ENCODE assay signal across 18 cellular contexts in the genomic region with DNA sequence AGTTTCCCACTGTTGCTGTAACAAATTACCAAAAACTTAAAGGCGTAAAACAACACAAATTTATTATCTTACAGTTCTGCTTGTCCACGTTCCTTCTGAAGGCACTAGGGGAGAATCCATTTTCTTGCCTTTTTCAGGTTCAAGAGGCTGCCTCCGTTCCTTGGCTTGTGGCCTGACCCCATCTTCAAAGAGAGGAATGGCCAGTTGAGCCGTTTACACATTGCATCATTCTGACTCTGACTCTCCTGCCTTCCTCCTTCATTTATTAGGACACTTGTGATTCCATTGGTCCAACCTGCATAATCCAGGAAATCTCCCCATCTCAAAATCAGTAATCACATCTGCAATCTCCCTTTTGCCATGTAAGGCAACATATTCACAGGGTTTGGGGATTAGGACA.
"Had no signal": no experiment of that assay in that cellular context is flagged by ENCODE, and none has a peak within 500 bp of the region (broad histone marks: within the 10 kb centered on the region; RNA-seq: fewer than 3 reads in every experiment).

No MANE protein-coding gene starts in this region.

- H3K4me3 ChIP-seq: gastroesophageal sphincter, left lung, transverse colon, vagina had no signal

- H3K4me1 ChIP-seq: gastroesophageal sphincter had no signal

- H3K27me3 Mint-ChIP-seq: activated CD4-positive, alpha-beta T cell treated with anti-CD3 and anti-CD28 coated beads, Interleukin-2, amount 10 ng/mL, durations not matched to agents 7 days and 5 days; activated CD8-positive, alpha-beta memory T cell treated with anti-CD3 and anti-CD28 coated beads, Interleukin-2, amount 10 ng/mL, durations not matched to agents 7 days and 5 days; stimulated activated memory B cell treated with anti-CD40 and anti-IgM and Interleukin-4, amounts not matched to agents 10 μg/mL and 1 μg/mL and 100 μg/mL, for 72 hours; T-helper 17 cell had no signal

- H3K27ac Mint-ChIP-seq: activated CD4-positive, alpha-beta T cell treated with anti-CD3 and anti-CD28 coated beads, Interleukin-2, amount 10 ng/mL, durations not matched to agents 7 days and 5 days; activated CD8-positive, alpha-beta memory T cell treated with anti-CD3 and anti-CD28 coated beads, Interleukin-2, amount 10 ng/mL, durations not matched to agents 7 days and 5 days; stimulated activated memory B cell treated with anti-CD40 and anti-IgM and Interleukin-4, amounts not matched to agents 10 μg/mL and 1 μg/mL and 100 μg/mL, for 72 hours; WTC11 had no signal

- DNase-seq: activated CD4-positive, alpha-beta T cell treated with anti-CD3 and anti-CD28 coated beads, Interleukin-2, amount 10 ng/mL, durations not matched to agents 7 days and 5 days; activated CD8-positive, alpha-beta memory T cell treated with anti-CD3 and anti-CD28 coated beads, Interleukin-2, amount 10 ng/mL, durations not matched to agents 7 days and 5 days; activated effector memory CD4-positive, alpha-beta T cell treated with anti-CD3 and anti-CD28 coated beads, Interleukin-2, amount 50 U/mL, for 16 hours; activated T-cell treated with anti-CD3 and anti-CD28 coated beads, Interleukin-2, amount 50 U/mL, for 1 hour; anterior cingulate cortex; islet precursor cell; left lung; mesendoderm; nucleus accumbens; posterior cingulate gyrus; stimulated activated CD4-positive, alpha-beta T cell treated with anti-CD3 and anti-CD28 coated beads, Interleukin-2, amount 100 ng/mL, for 48 hours; T-helper 17 cell; transverse colon had no signal

- ATAC-seq: activated CD8-positive, alpha-beta memory T cell treated with anti-CD3 and anti-CD28 coated beads, Interleukin-2, amount 10 ng/mL, durations not matched to agents 7 days and 5 days; gastroesophageal sphincter; left lung; stimulated activated memory B cell treated with anti-CD40 and anti-IgM and Interleukin-4, amounts not matched to agents 10 μg/mL and 1 μg/mL and 100 μg/mL, for 72 hours; T-helper 17 cell; WTC11 had no signal

- H3K27me3 ChIP-seq: gastroesophageal sphincter, left lung, transverse colon, vagina had no signal

- H3K27ac ChIP-seq: gastroesophageal sphincter, transverse colon, vagina had no signal

- H3K9me3 ChIP-seq: vagina had no signal

- H3K36me3 ChIP-seq: gastroesophageal sphincter, left lung, transverse colon, vagina had no signal

- H3K4me3 Mint-ChIP-seq: activated CD4-positive, alpha-beta T cell treated with anti-CD3 and anti-CD28 coated beads, Interleukin-2, amount 10 ng/mL, durations not matched to agents 7 days and 5 days; activated CD8-positive, alpha-beta memory T cell treated with anti-CD3 and anti-CD28 coated beads, Interleukin-2, amount 10 ng/mL, durations not matched to agents 7 days and 5 days; nephron; stimulated activated memory B cell treated with anti-CD40 and anti-IgM and Interleukin-4, amounts not matched to agents 10 μg/mL and 1 μg/mL and 100 μg/mL, for 72 hours; T-helper 17 cell; WTC11 had no signal
